In the genomic region with DNA sequence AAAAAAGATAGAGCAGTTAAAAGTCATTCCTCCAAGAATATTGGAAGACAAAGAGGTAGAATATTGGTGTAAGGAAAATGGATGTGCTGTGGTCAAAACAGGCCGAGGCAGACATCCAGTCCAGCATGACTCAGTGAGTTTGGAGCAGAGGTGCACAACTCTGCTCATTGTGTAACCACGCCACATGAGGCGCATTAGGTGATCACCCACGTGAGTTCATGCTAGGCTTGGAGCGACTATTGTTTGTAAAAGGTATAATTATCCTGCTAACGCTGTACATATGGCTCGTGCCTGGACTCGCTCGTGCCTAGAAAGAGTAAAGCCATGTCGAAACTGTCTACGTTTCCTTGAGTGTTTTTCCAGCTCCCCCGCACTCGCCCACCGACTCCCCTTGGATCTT, we compare ENCODE assay signal across 27 cellular contexts. TPM values are rescaled to one million over a fixed set of nuclear protein-coding genes. Genes with fewer than 3 reads are reported as not detected.
DNase-seq lines count a peak whose midpoint lies in the region; ATAC-seq and TF ChIP-seq lines count a peak whose summit lies in the region.
"Had no signal": no experiment of that assay in that cellular context is flagged by ENCODE, and none has a peak within 500 bp of the region (broad histone marks: within the 10 kb centered on the region; RNA-seq: fewer than 3 reads in every experiment).

No MANE protein-coding gene starts in this region.

- no peaks in the 10 kb centered on the region for H3K36me3 Mint-ChIP-seq in stimulated activated effector memory CD8-positive, alpha-beta T cell treated with anti-CD3 and anti-CD28 coated beads, Interleukin-12 subunit alpha, Interleukin-12 subunit beta, amount 100 ng/mL, for 72 hours
- H3K36me3 Mint-ChIP-seq in activated CD8-positive, alpha-beta T cell treated with anti-CD3 and anti-CD28 coated beads for 36 hours (ENCODE audit: low read depth), result no peaks in the 10 kb centered on the region

- peak; percentile 46 for DNase-seq in COLO668 (lab: John Stamatoyannopoulos, UW; ENCODE audit: unreplicated experiment)
- DNase-seq in HPDE6-E6E7 (ENCODE audit: extremely low spot score), result peak; percentile 39
- peak; percentile 70 for DNase-seq in NCI-H345 (lab: John Stamatoyannopoulos, UW)
- peak; percentile 97 for DNase-seq in epithelial cell of esophagus (ENCODE audit: low read depth)
- no peak for DNase-seq in anterior cingulate cortex (lab: John Stamatoyannopoulos, UW)
- no peak for DNase-seq in stimulated activated effector memory CD8-positive, alpha-beta T cell treated with anti-CD3 and anti-CD28 coated beads, Interleukin-12 subunit alpha, Interleukin-12 subunit beta, amount 100 ng/mL, for 72 hours (ENCODE audit: low spot score in 2 of 2)
- DNase-seq in activated CD8-positive, alpha-beta T cell treated with anti-CD3 and anti-CD28 coated beads for 36 hours, result no peak
- DNase-seq: activated CD4-positive, alpha-beta T cell treated with anti-CD3 and anti-CD28 coated beads, Interleukin-2, amount 50 U/mL, for 4 hours; activated CD8-positive, alpha-beta memory T cell treated with anti-CD3 and anti-CD28 coated beads, Interleukin-2, amount 50 U/mL, for 48 hours; activated naive CD4-positive, alpha-beta T cell treated with anti-CD3 and anti-CD28 coated beads, Interleukin-2, amount 50 U/mL, for 16 hours; amniotic stem cell; colonic mucosa; DMS79 treated with DMSO at 0.1 percent for 48 hours; effector CD8-positive, alpha-beta T cell; esophagus squamous epithelium; GF-D8; hypothalamus; left ventricle myocardium inferior; NCI-H1048; NCI-H82; stimulated activated naive CD4-positive, alpha-beta T cell treated with Interleukin-2 at 50 U/mL for 16 hours; T-helper 1 cell had no signal

- no peaks in the 10 kb centered on the region for H3K9me3 Mint-ChIP-seq in stimulated activated effector memory CD8-positive, alpha-beta T cell treated with anti-CD3 and anti-CD28 coated beads, Interleukin-12 subunit alpha, Interleukin-12 subunit beta, amount 100 ng/mL, for 72 hours
- no peaks in the 10 kb centered on the region for H3K9me3 Mint-ChIP-seq in activated CD8-positive, alpha-beta T cell treated with anti-CD3 and anti-CD28 coated beads for 36 hours

- TF ChIP-seq CTCF in epithelial cell of esophagus (IDR thresholded peaks at IDR 0.05; ENCODE audit: insufficient read depth, low read depth, low read length, missing control alignments), result peak; percentile 10
- TF ChIP-seq CTCF in activated CD8-positive, alpha-beta T cell treated with anti-CD3 and anti-CD28 coated beads for 36 hours (IDR thresholded peaks at IDR 0.05), result no peak

- no peak for ATAC-seq in stimulated activated effector memory CD8-positive, alpha-beta T cell treated with anti-CD3 and anti-CD28 coated beads, Interleukin-12 subunit alpha, Interleukin-12 subunit beta, amount 100 ng/mL, for 72 hours
- ATAC-seq in activated CD8-positive, alpha-beta T cell treated with anti-CD3 and anti-CD28 coated beads for 36 hours, result no peak
- ATAC-seq in HG03439 (IDR thresholded peaks at IDR 0.05; ENCODE audit: unreplicated experiment), result no peak
- ATAC-seq: gastroesophageal sphincter, HCT116 had no signal

- POLR2A ChIA-PET in activated CD8-positive, alpha-beta T cell treated with anti-CD3 and anti-CD28 coated beads for 36 hours (lab: Charles Lee), result no interaction called here

- intact Hi-C loops in activated CD8-positive, alpha-beta T cell treated with anti-CD3 and anti-CD28 coated beads for 36 hours (cut with micrococcal nuclease), result no loop called here

- H3K4me3 Mint-ChIP-seq in stimulated activated effector memory CD8-positive, alpha-beta T cell treated with anti-CD3 and anti-CD28 coated beads, Interleukin-12 subunit alpha, Interleukin-12 subunit beta, amount 100 ng/mL, for 72 hours, result no peak overlapping the region
- no peak overlapping the region for H3K4me3 Mint-ChIP-seq in activated CD8-positive, alpha-beta T cell treated with anti-CD3 and anti-CD28 coated beads for 36 hours

- CTCF ChIA-PET in activated CD8-positive, alpha-beta T cell treated with anti-CD3 and anti-CD28 coated beads for 36 hours (lab: Charles Lee), result no interaction called here

- no peak overlapping the region for H3K4me3 ChIP-seq in epithelial cell of esophagus (ENCODE audit: low read length)
- H3K4me3 ChIP-seq: cardiac muscle cell, colonic mucosa, esophagus squamous epithelium, gastroesophageal sphincter, left ventricle myocardium inferior had no signal

- H3K4me1 Mint-ChIP-seq in stimulated activated effector memory CD8-positive, alpha-beta T cell treated with anti-CD3 and anti-CD28 coated beads, Interleukin-12 subunit alpha, Interleukin-12 subunit beta, amount 100 ng/mL, for 72 hours, result no peaks in the 10 kb centered on the region
- H3K4me1 Mint-ChIP-seq in activated CD8-positive, alpha-beta T cell treated with anti-CD3 and anti-CD28 coated beads for 36 hours (ENCODE audit: low read depth), result peaks cover 7% of the 10 kb centered on the region

- H3K27ac Mint-ChIP-seq in stimulated activated effector memory CD8-positive, alpha-beta T cell treated with anti-CD3 and anti-CD28 coated beads, Interleukin-12 subunit alpha, Interleukin-12 subunit beta, amount 100 ng/mL, for 72 hours, result no peak overlapping the region
- H3K27ac Mint-ChIP-seq in activated CD8-positive, alpha-beta T cell treated with anti-CD3 and anti-CD28 coated beads for 36 hours, result no peak overlapping the region

- peaks cover 13% of the 10 kb centered on the region for H3K27me3 Mint-ChIP-seq in activated CD8-positive, alpha-beta T cell treated with anti-CD3 and anti-CD28 coated beads for 36 hours

RNA-seq across cellular contexts. Expression of a gene that starts 23.9 kb away (rescaled TPM):
- total RNA-seq in activated CD8-positive, alpha-beta T cell treated with anti-CD3 and anti-CD28 coated beads for 36 hours, result not detected

RNA-seq across cellular contexts. Expression of a gene that starts 59.1 kb away (rescaled TPM):
- total RNA-seq in activated CD8-positive, alpha-beta T cell treated with anti-CD3 and anti-CD28 coated beads for 36 hours, result under 1 TPM; 0.45 to 0.59 TPM
- total RNA-seq: posterior vena cava had no signal

Comparison
In these comparisons a context has a peak if more than half of its experiments do, and no peak if none do; other contexts are left out.
1. DNase-seq: peak in COLO668 (single experiment), HPDE6-E6E7 (single experiment), NCI-H345 (single experiment) and epithelial cell of esophagus (single experiment); none in anterior cingulate cortex (0 of 58), stimulated activated effector memory CD8-positive, alpha-beta T cell treated with anti-CD3 and anti-CD28 coated beads, Interleukin-12 subunit alpha, Interleukin-12 subunit beta, amount 100 ng/mL, for 72 hours (0 of 2) and activated CD8-positive, alpha-beta T cell treated with anti-CD3 and anti-CD28 coated beads for 36 hours (single experiment).